In genomic region chrX:153002182-153002581, GRCh38 we compare ENCODE assay signal across 4 cellular contexts. TPM values are rescaled to one million over a fixed set of nuclear protein-coding genes. Genes with fewer than 3 reads are reported as not detected.
"Had no signal": no experiment of that assay in that cellular context is flagged by ENCODE, and none has a peak within 500 bp of the region (broad histone marks: within the 10 kb centered on the region; RNA-seq: fewer than 3 reads in every experiment).

No MANE protein-coding gene starts in this region.

RNA-seq across cellular contexts. Expression of gene PNMA5, which starts 8.3 kb away (rescaled TPM):
- total RNA-seq: LHCN-M2, M059J, MCF 10A, NCI-H460 had no signal

RNA-seq across cellular contexts. Expression of gene PNMA3, which starts 54.1 kb away (rescaled TPM):
- total RNA-seq: LHCN-M2, M059J, MCF 10A, NCI-H460 had no signal
